10 cellular contexts compared by ENCODE assay signal in genomic region chr17:39688945-39689344, GRCh38. TPM values are rescaled to one million over a fixed set of nuclear protein-coding genes. Genes with fewer than 3 reads are reported as not detected.
DNase-seq lines count a peak whose midpoint lies in the region; ATAC-seq, FAIRE-seq and TF ChIP-seq lines count a peak whose summit lies in the region.
"Had no signal": no experiment of that assay in that cellular context is flagged by ENCODE, and none has a peak within 500 bp of the region (broad histone marks: within the 10 kb centered on the region; RNA-seq: fewer than 3 reads in every experiment).

No MANE protein-coding gene starts in this region.

- no peak for TF ChIP-seq RAD21 in HepG2 (CRISPR knock-in tag; IDR thresholded peaks at IDR 0.05)

- in situ Hi-C loops in HepG2 (cut with HindIII; ENCODE audit: extremely low pct_ligation_motif_present, low pct_unique_long_range_greater_than_20kb), result no loop called here

- DNase-seq in ascending aorta (ENCODE audit: low spot score in 2 of 2) (no peak), HepG2 (ENCODE audit: low spot score) (no peak), NCI-H146 treated with DMSO at 0.1 percent for 48 hours (lab: John Stamatoyannopoulos, UW; ENCODE audit: unreplicated experiment) (no peak), DMS79 (lab: John Stamatoyannopoulos, UW) (no peak), NCI-H2196 (lab: John Stamatoyannopoulos, UW; ENCODE audit: unreplicated experiment) (no peak)
- no peak for DNase-seq in stimulated activated CD4-positive, alpha-beta T cell treated with anti-CD3 and anti-CD28 coated beads, Interleukin-4, amount 100 ng/mL, for 4 hours
- DNase-seq: left cardiac atrium, NCI-H446 treated with DMSO at 0.1 percent for 48 hours had no signal

- H2AFZ ChIP-seq in ACC112 (ENCODE audit: low read length, unreplicated experiment) (peak overlapping the region; percentile 97), HepG2 (ENCODE audit: low read length) (no peak overlapping the region)

- FAIRE-seq in HepG2 (lab: Jason Lieb, UNC), result no peak

- TF ChIP-seq EP300 in HepG2 (IDR thresholded peaks at IDR 0.05; ENCODE audit: low read depth in 2 of 2, low read length in 2 of 2) (no peak), HepG2 (CRISPR knock-in tag; IDR thresholded peaks at IDR 0.05; ENCODE audit: borderline replicate concordance) (no peak)

- no peaks in the 10 kb centered on the region for H3K9me3 ChIP-seq in HEK293 (ENCODE audit: control insufficient read depth, insufficient read depth, low read depth, low read length)
- no peaks in the 10 kb centered on the region for H3K9me3 ChIP-seq in ascending aorta
- no peaks in the 10 kb centered on the region for H3K9me3 ChIP-seq in HepG2 (ENCODE audit: low read length)

- ATAC-seq in HepG2, result no peak
- ATAC-seq: left cardiac atrium had no signal

- H3K9ac ChIP-seq in HepG2 (ENCODE audit: insufficient read depth, low read depth, low read length), result peak overlapping the region; percentile 83

- no peaks in the 10 kb centered on the region for H3K36me3 ChIP-seq in ACC112 (ENCODE audit: insufficient read depth, low read length)
- peaks cover 0 to 3% of the 10 kb centered on the region in 2 experiments; a peak in 2 of 3 replicates for H3K36me3 ChIP-seq in HEK293 (ENCODE audit: control insufficient read depth in 2 of 2, insufficient read depth in 1 of 2, low read length in 2 of 2)
- H3K36me3 ChIP-seq in ascending aorta, result peaks cover 6 to 9% of the 10 kb centered on the region in 2 donors
- H3K36me3 ChIP-seq in HepG2 (replicated peaks in 1 of 2; ENCODE audit: control insufficient read depth in 1 of 2, insufficient read depth in 2 of 2, low read length in 2 of 2), result peaks cover 0 to 2% of the 10 kb centered on the region in 2 experiments; a peak in 2 of 5 replicates

- H3K4me3 ChIP-seq in ACC112 (ENCODE audit: low read depth, low read length), result peak overlapping the region; percentile 89
- H3K4me3 ChIP-seq in HEK293 (ENCODE audit: low read depth, low read length), result peak overlapping the region; percentile 81
- peak overlapping the region; percentile 50 to 79 for H3K4me3 ChIP-seq in ascending aorta
- peak overlapping the region; percentile 72 to 76 (median 74) for H3K4me3 ChIP-seq in HepG2 (replicated peaks in 1 of 3; ENCODE audit: insufficient read depth in 1 of 3, low read depth in 2 of 3, low read length in 3 of 3)

- no TSS peak for BruUV-seq in HepG2 (replicated peaks; lab: Mats Ljungman, UMichigan)

- no peaks in the 10 kb centered on the region for H4K20me1 ChIP-seq in HepG2 (ENCODE audit: insufficient read depth, low read length)

- CTCF ChIA-PET in HEK293 (lab: Yijun Ruan, JAX), result interaction anchor here (0.7 to 3.2 kb wide), 8 partner anchors 11 to 338 kb away, joined by 3 to 11 read pairs (median 4); partner anchors contain the start of genes ERBB2 and MIEN1
- CTCF ChIA-PET in HepG2 (lab: Yijun Ruan, JAX; ENCODE audit: low intra/inter-chr PET ratio, low total read pairs), result interaction anchor here (0.6 kb wide), 1 partner anchor 32 kb away, joined by 4 read pairs; no protein-coding TSS in a partner anchor

- H3K4me1 ChIP-seq in ACC112 (ENCODE audit: control insufficient read depth, insufficient read depth, low read length, unreplicated experiment) (peaks cover 13% of the 10 kb centered on the region), HEK293 (ENCODE audit: control insufficient read depth, insufficient read depth, low read length) (0 out of 2 replicates have a peak, but pooled peaks cover 7% of the 10 kb centered on the region), ascending aorta (peaks cover 0 to 13% of the 10 kb centered on the region in 2 donors), HepG2 (ENCODE audit: insufficient read depth, low read length) (peaks cover 41% of the 10 kb centered on the region)

- intact Hi-C loops in ascending aorta (cut with DNase I) (loop anchor here (1.0 kb wide), 3 partner anchors 11 to 65 kb away; partner anchors contain the start of gene ERBB2), HepG2 (cut with micrococcal nuclease; ENCODE audit: unreplicated experiment) (no loop called here)

- no peaks in the 10 kb centered on the region for H3K79me2 ChIP-seq in ACC112 (ENCODE audit: control insufficient read depth, insufficient read depth, low read length, unreplicated experiment)
- H3K79me2 ChIP-seq in HepG2 (ENCODE audit: insufficient read depth, low read length), result no peaks in the 10 kb centered on the region

- TF ChIP-seq POLR2A in HepG2 (IDR thresholded peaks at IDR 0.05; ENCODE audit: insufficient read depth in 1 of 2, low read depth in 2 of 2, low read length in 2 of 2), result no peak

- H3K27ac ChIP-seq in ACC112 (ENCODE audit: low read depth, low read length) (no peak overlapping the region), HEK293 (ENCODE audit: extremely low read depth, low read depth, low read length) (peak overlapping the region; percentile 97; the same call in 1 of the 2 replicates), ascending aorta (peak overlapping the region in 1 of 2 donors; percentile 92), HepG2 (ENCODE audit: extremely low read length, insufficient read depth, low read length) (peak overlapping the region; percentile 88)

- TF ChIP-seq CTCF in HEK293 (tag by site-specific recombination; IDR thresholded peaks at IDR 0.05), result no peak
- TF ChIP-seq CTCF in ascending aorta (IDR thresholded peaks at IDR 0.05), result no peak
- peak; percentile 57 for TF ChIP-seq CTCF in HepG2 (CRISPR knock-in tag; IDR thresholded peaks at IDR 0.05)

- WGBS in HepG2 (ENCODE audit: low lambda C conversion rate), result 10% methylated on average over 3 of the region's 3 CpGs

- H3K4me2 ChIP-seq in HepG2 (ENCODE audit: low read depth, low read length), result peak overlapping the region; percentile 94

- POLR2A ChIA-PET in HEK293 (lab: Yijun Ruan, JAX) (interaction anchor here (1.5 to 4.1 kb wide), 2 partner anchors 11 to 67 kb away, joined by 5 to 42 read pairs; partner anchors contain the start of gene ERBB2), HepG2 (lab: Yijun Ruan, JAX) (interaction anchor here (2.2 to 4.9 kb wide), 9 partner anchors 7 to 50 kb away, joined by 7 to 118 read pairs (median 28); partner anchors contain the start of genes ERBB2, MIEN1 and PNMT)

- no peaks in the 10 kb centered on the region for H3K27me3 ChIP-seq in ACC112 (ENCODE audit: insufficient read depth, low read length)
- H3K27me3 ChIP-seq in ascending aorta, result no peaks in the 10 kb centered on the region
- H3K27me3 ChIP-seq in HepG2 (ENCODE audit: control insufficient read depth in 1 of 2, insufficient read depth in 2 of 2, low read length in 2 of 2), result no peaks in the 10 kb centered on the region; a peak in 1 of 5 replicates

RNA-seq across cellular contexts. Expression of gene PGAP3, which starts 1.1 kb away (rescaled TPM):
- 29.5 TPM for total RNA-seq in ascending aorta
- total RNA-seq in HepG2 (2016; rRNA removed; fragmentation: Illumina TruSeq; extraction: Trizol), result 5.1 and 11.9 TPM in 2 replicates
- total RNA-seq in HepG2 (2016; cell fraction: cytosol; rRNA removed; fragmentation: Illumina TruSeq; extraction: Trizol; ENCODE audit: low read depth), result 1.1 and 1.5 TPM in 2 replicates
- 3.5 and 11.4 TPM in 2 replicates for total RNA-seq in HepG2 (2016; cell fraction: insoluble cytoplasmic fraction; rRNA removed; fragmentation: Illumina TruSeq; extraction: Trizol)
- 3.2 and 3.3 TPM in 2 replicates for total RNA-seq in HepG2 (2016; cell fraction: membrane; rRNA removed; fragmentation: Illumina TruSeq; extraction: Trizol)
- 11.6 and 12.8 TPM in 2 replicates for total RNA-seq in HepG2 (2016; cell fraction: nucleus; rRNA removed; fragmentation: Illumina TruSeq; extraction: Trizol)
- polyA plus RNA-seq in HepG2 (2011; rRNA removed), result 14.6 and 21.2 TPM in 2 replicates
- 9.7 and 10.8 TPM in 2 replicates for polyA plus RNA-seq in HepG2 (2011; cell fraction: cytosol; rRNA removed)
- polyA plus RNA-seq in HepG2 (2011; cell fraction: nucleus; rRNA removed), result 53.0 and 67.8 TPM in 2 replicates
- 9.1 and 10.3 TPM in 2 replicates for polyA plus RNA-seq in HepG2 (2012)
- 0.93 and 0.97 TPM in 2 replicates for polyA plus RNA-seq in HepG2 (2016; cell fraction: cytosol; fragmentation: Illumina TruSeq; extraction: Trizol; ENCODE audit: low read depth)
- 4.1 and 5.4 TPM in 2 replicates for polyA plus RNA-seq in HepG2 (2016; cell fraction: insoluble cytoplasmic fraction; fragmentation: Illumina TruSeq; extraction: Trizol; ENCODE audit: low read depth)
- polyA plus RNA-seq in HepG2 (2016; cell fraction: membrane; fragmentation: Illumina TruSeq; extraction: Trizol; ENCODE audit: low read depth), result 2.1 and 2.4 TPM in 2 replicates
- 23.4 and 28.3 TPM in 2 replicates for polyA plus RNA-seq in HepG2 (2016; cell fraction: nucleus; fragmentation: Illumina TruSeq; extraction: Trizol; ENCODE audit: insufficient read depth, low read depth)
- 12.0 and 44.9 TPM in 2 replicates for polyA minus RNA-seq in HepG2 (2011; rRNA and poly(A)+ RNA removed; ENCODE audit: low replicate concordance)
- polyA minus RNA-seq in HepG2 (2011; cell fraction: cytosol; rRNA and poly(A)+ RNA removed), result 5.6 and 8.2 TPM in 2 replicates
- polyA minus RNA-seq in HepG2 (2011; cell fraction: nucleus; rRNA and poly(A)+ RNA removed), result 8.2 and 9.7 TPM in 2 replicates

RNA-seq across cellular contexts. Expression of gene ERBB2, which starts 10.9 kb away (rescaled TPM):
- total RNA-seq in ascending aorta (124 TPM), HepG2 (2016; rRNA removed; fragmentation: Illumina TruSeq; extraction: Trizol) (30.2 and 64.1 TPM in 2 replicates)
- 29.4 and 32.0 TPM in 2 replicates for total RNA-seq in HepG2 (2016; cell fraction: cytosol; rRNA removed; fragmentation: Illumina TruSeq; extraction: Trizol; ENCODE audit: low read depth)
- 24.5 and 63.0 TPM in 2 replicates for total RNA-seq in HepG2 (2016; cell fraction: insoluble cytoplasmic fraction; rRNA removed; fragmentation: Illumina TruSeq; extraction: Trizol)
- total RNA-seq in HepG2 (2016; cell fraction: membrane; rRNA removed; fragmentation: Illumina TruSeq; extraction: Trizol), result 21.8 and 22.8 TPM in 2 replicates
- 81.6 and 99.0 TPM in 2 replicates for total RNA-seq in HepG2 (2016; cell fraction: nucleus; rRNA removed; fragmentation: Illumina TruSeq; extraction: Trizol)
- polyA plus RNA-seq in HepG2 (2011; rRNA removed), result 57.7 and 77.7 TPM in 2 replicates
- polyA plus RNA-seq in HepG2 (2011; cell fraction: cytosol; rRNA removed), result 36.7 and 42.6 TPM in 2 replicates
- polyA plus RNA-seq in HepG2 (2011; cell fraction: nucleus; rRNA removed), result 210 and 211 TPM in 2 replicates
- 69.2 and 69.6 TPM in 2 replicates for polyA plus RNA-seq in HepG2 (2012)
- 4.2 and 4.3 TPM in 2 replicates for polyA plus RNA-seq in HepG2 (2016; cell fraction: cytosol; fragmentation: Illumina TruSeq; extraction: Trizol; ENCODE audit: low read depth)
- polyA plus RNA-seq in HepG2 (2016; cell fraction: insoluble cytoplasmic fraction; fragmentation: Illumina TruSeq; extraction: Trizol; ENCODE audit: low read depth), result 25.3 and 32.1 TPM in 2 replicates
- 8.5 and 9.9 TPM in 2 replicates for polyA plus RNA-seq in HepG2 (2016; cell fraction: membrane; fragmentation: Illumina TruSeq; extraction: Trizol; ENCODE audit: low read depth)
- polyA plus RNA-seq in HepG2 (2016; cell fraction: nucleus; fragmentation: Illumina TruSeq; extraction: Trizol; ENCODE audit: insufficient read depth, low read depth), result 149 and 153 TPM in 2 replicates
- 39.8 and 292 TPM in 2 replicates for polyA minus RNA-seq in HepG2 (2011; rRNA and poly(A)+ RNA removed; ENCODE audit: low replicate concordance)
- 52.4 and 60.7 TPM in 2 replicates for polyA minus RNA-seq in HepG2 (2011; cell fraction: cytosol; rRNA and poly(A)+ RNA removed)
- polyA minus RNA-seq in HepG2 (2011; cell fraction: nucleus; rRNA and poly(A)+ RNA removed), result 58.8 and 83.7 TPM in 2 replicates

RNA-seq across cellular contexts. Expression of gene PNMT, which starts 20.7 kb away (rescaled TPM):
- 5.1 TPM for total RNA-seq in ascending aorta
- not detected in 2 replicates for total RNA-seq in HepG2 (2016; rRNA removed; fragmentation: Illumina TruSeq; extraction: Trizol)
- not detected in 2 replicates for total RNA-seq in HepG2 (2016; cell fraction: cytosol; rRNA removed; fragmentation: Illumina TruSeq; extraction: Trizol; ENCODE audit: low read depth)
- not detected in 2 replicates for total RNA-seq in HepG2 (2016; cell fraction: insoluble cytoplasmic fraction; rRNA removed; fragmentation: Illumina TruSeq; extraction: Trizol)
- total RNA-seq in HepG2 (2016; cell fraction: membrane; rRNA removed; fragmentation: Illumina TruSeq; extraction: Trizol), result 0.17 TPM in 1 of 2 replicates, not detected in the other
- total RNA-seq in HepG2 (2016; cell fraction: nucleus; rRNA removed; fragmentation: Illumina TruSeq; extraction: Trizol), result not detected in 2 replicates
- 0.22 and 0.25 TPM in 2 replicates for polyA plus RNA-seq in HepG2 (2011; rRNA removed)
- polyA plus RNA-seq in HepG2 (2011; cell fraction: cytosol; rRNA removed), result 0.08 and 0.13 TPM in 2 replicates
- 0.56 and 0.71 TPM in 2 replicates for polyA plus RNA-seq in HepG2 (2011; cell fraction: nucleus; rRNA removed)
- 0.31 TPM in 1 of 2 replicates, not detected in the other for polyA plus RNA-seq in HepG2 (2012)
- polyA plus RNA-seq in HepG2 (2016; cell fraction: cytosol; fragmentation: Illumina TruSeq; extraction: Trizol; ENCODE audit: low read depth), result 0.11 TPM in 1 of 2 replicates, not detected in the other
- not detected in 2 replicates for polyA plus RNA-seq in HepG2 (2016; cell fraction: insoluble cytoplasmic fraction; fragmentation: Illumina TruSeq; extraction: Trizol; ENCODE audit: low read depth)
- 0.15 TPM in 1 of 2 replicates, not detected in the other for polyA plus RNA-seq in HepG2 (2016; cell fraction: membrane; fragmentation: Illumina TruSeq; extraction: Trizol; ENCODE audit: low read depth)
- polyA plus RNA-seq in HepG2 (2016; cell fraction: nucleus; fragmentation: Illumina TruSeq; extraction: Trizol; ENCODE audit: insufficient read depth, low read depth), result not detected in 2 replicates
- not detected in 2 replicates for polyA minus RNA-seq in HepG2 (2011; rRNA and poly(A)+ RNA removed; ENCODE audit: low replicate concordance)
- polyA minus RNA-seq in HepG2 (2011; cell fraction: cytosol; rRNA and poly(A)+ RNA removed), result not detected in 2 replicates
- not detected in 2 replicates for polyA minus RNA-seq in HepG2 (2011; cell fraction: nucleus; rRNA and poly(A)+ RNA removed)

RNA-seq across cellular contexts. Expression of gene TCAP, which starts 23.8 kb away (rescaled TPM):
- total RNA-seq in ascending aorta, result not detected
- 0.14 and 0.24 TPM in 2 replicates for total RNA-seq in HepG2 (2016; rRNA removed; fragmentation: Illumina TruSeq; extraction: Trizol)
- total RNA-seq in HepG2 (2016; cell fraction: cytosol; rRNA removed; fragmentation: Illumina TruSeq; extraction: Trizol; ENCODE audit: low read depth), result not detected in 2 replicates
- total RNA-seq in HepG2 (2016; cell fraction: insoluble cytoplasmic fraction; rRNA removed; fragmentation: Illumina TruSeq; extraction: Trizol), result 0.26 TPM in 1 of 2 replicates, not detected in the other
- 0.06 TPM in 1 of 2 replicates, not detected in the other for total RNA-seq in HepG2 (2016; cell fraction: membrane; rRNA removed; fragmentation: Illumina TruSeq; extraction: Trizol)
- total RNA-seq in HepG2 (2016; cell fraction: nucleus; rRNA removed; fragmentation: Illumina TruSeq; extraction: Trizol), result 0.56 and 0.84 TPM in 2 replicates
- polyA plus RNA-seq in HepG2 (2011; rRNA removed), result 0.65 and 0.84 TPM in 2 replicates
- polyA plus RNA-seq in HepG2 (2011; cell fraction: cytosol; rRNA removed), result 0.15 and 0.35 TPM in 2 replicates
- 6.0 and 8.8 TPM in 2 replicates for polyA plus RNA-seq in HepG2 (2011; cell fraction: nucleus; rRNA removed)
- polyA plus RNA-seq in HepG2 (2012), result 0.43 and 2.1 TPM in 2 replicates
- not detected in 2 replicates for polyA plus RNA-seq in HepG2 (2016; cell fraction: cytosol; fragmentation: Illumina TruSeq; extraction: Trizol; ENCODE audit: low read depth)
- polyA plus RNA-seq in HepG2 (2016; cell fraction: insoluble cytoplasmic fraction; fragmentation: Illumina TruSeq; extraction: Trizol; ENCODE audit: low read depth), result 0.19 TPM in 1 of 2 replicates, not detected in the other
- polyA plus RNA-seq in HepG2 (2016; cell fraction: membrane; fragmentation: Illumina TruSeq; extraction: Trizol; ENCODE audit: low read depth), result not detected in 2 replicates
- 0.51 and 0.85 TPM in 2 replicates for polyA plus RNA-seq in HepG2 (2016; cell fraction: nucleus; fragmentation: Illumina TruSeq; extraction: Trizol; ENCODE audit: insufficient read depth, low read depth)
- polyA minus RNA-seq in HepG2 (2011; rRNA and poly(A)+ RNA removed; ENCODE audit: low replicate concordance), result 2.2 and 2.6 TPM in 2 replicates
- not detected in 2 replicates for polyA minus RNA-seq in HepG2 (2011; cell fraction: cytosol; rRNA and poly(A)+ RNA removed)
- polyA minus RNA-seq in HepG2 (2011; cell fraction: nucleus; rRNA and poly(A)+ RNA removed), result 3.0 and 4.0 TPM in 2 replicates

RNA-seq across cellular contexts. Expression of gene MIEN1, which starts 41.4 kb away (rescaled TPM):
- 64.2 TPM for total RNA-seq in ascending aorta
- total RNA-seq in HepG2 (2016; rRNA removed; fragmentation: Illumina TruSeq; extraction: Trizol), result 40.6 and 48.6 TPM in 2 replicates
- total RNA-seq in HepG2 (2016; cell fraction: cytosol; rRNA removed; fragmentation: Illumina TruSeq; extraction: Trizol; ENCODE audit: low read depth), result 50.1 and 73.7 TPM in 2 replicates
- 43.9 and 49.0 TPM in 2 replicates for total RNA-seq in HepG2 (2016; cell fraction: insoluble cytoplasmic fraction; rRNA removed; fragmentation: Illumina TruSeq; extraction: Trizol)
- 66.3 and 82.4 TPM in 2 replicates for total RNA-seq in HepG2 (2016; cell fraction: membrane; rRNA removed; fragmentation: Illumina TruSeq; extraction: Trizol)
- total RNA-seq in HepG2 (2016; cell fraction: nucleus; rRNA removed; fragmentation: Illumina TruSeq; extraction: Trizol), result 18.4 and 23.7 TPM in 2 replicates
- polyA plus RNA-seq in HepG2 (2011; rRNA removed), result 56.6 and 68.2 TPM in 2 replicates
- polyA plus RNA-seq in HepG2 (2011; cell fraction: cytosol; rRNA removed), result 62.1 and 67.0 TPM in 2 replicates
- 27.3 and 39.8 TPM in 2 replicates for polyA plus RNA-seq in HepG2 (2011; cell fraction: nucleus; rRNA removed)
- 38.6 and 44.5 TPM in 2 replicates for polyA plus RNA-seq in HepG2 (2012)
- 106 and 131 TPM in 2 replicates for polyA plus RNA-seq in HepG2 (2016; cell fraction: cytosol; fragmentation: Illumina TruSeq; extraction: Trizol; ENCODE audit: low read depth)
- 73.3 and 81.4 TPM in 2 replicates for polyA plus RNA-seq in HepG2 (2016; cell fraction: insoluble cytoplasmic fraction; fragmentation: Illumina TruSeq; extraction: Trizol; ENCODE audit: low read depth)
- polyA plus RNA-seq in HepG2 (2016; cell fraction: membrane; fragmentation: Illumina TruSeq; extraction: Trizol; ENCODE audit: low read depth), result 100 and 131 TPM in 2 replicates
- polyA plus RNA-seq in HepG2 (2016; cell fraction: nucleus; fragmentation: Illumina TruSeq; extraction: Trizol; ENCODE audit: insufficient read depth, low read depth), result 45.4 and 54.1 TPM in 2 replicates
- 30.0 and 48.1 TPM in 2 replicates for polyA minus RNA-seq in HepG2 (2011; rRNA and poly(A)+ RNA removed; ENCODE audit: low replicate concordance)
- 11.5 and 16.0 TPM in 2 replicates for polyA minus RNA-seq in HepG2 (2011; cell fraction: cytosol; rRNA and poly(A)+ RNA removed)
- polyA minus RNA-seq in HepG2 (2011; cell fraction: nucleus; rRNA and poly(A)+ RNA removed), result 10.6 and 14.7 TPM in 2 replicates
